ENCODE assay signal across 4 cellular contexts in genomic region chr20:54126328-54126727, GRCh38. TPM values are rescaled to one million over a fixed set of nuclear protein-coding genes. Genes with fewer than 3 reads are reported as not detected.
"Had no signal": no experiment of that assay in that cellular context is flagged by ENCODE, and none has a peak within 500 bp of the region (broad histone marks: within the 10 kb centered on the region; RNA-seq: fewer than 3 reads in every experiment).

No MANE protein-coding gene starts in this region.

RNA-seq across cellular contexts. Expression of gene CYP24A1, which starts 47.5 kb away (rescaled TPM):
- total RNA-seq: Peyer's patch, Right ventricle myocardium superior, SJSA1 had no signal

RNA-seq across cellular contexts. Expression of gene BCAS1, which starts 55.9 kb away (rescaled TPM):
- total RNA-seq: Right ventricle myocardium superior had no signal
- polyA plus RNA-seq: SK-N-SH had no signal
